1 cellular context compared by ENCODE assay signal in genomic region chr11:66592457-66593302, GRCh38.
A peak's percentile ranks its signal among the peaks of the same experiment; 100 is the strongest.
TF ChIP-seq lines count a peak whose summit lies in the region.

Gene CCDC87, minus strand, starts transcription at chr11:66593063. Its CDS starts 48 bp downstream, at chr11:66593015.
Gene CCS, plus strand, starts transcription at chr11:66593185. Its CDS starts 77 bp downstream, at chr11:66593262.

TF ChIP-seq in H1, 55 proteins besides CTCF, POLR2A, EP300 and RAD21:
- no peak for TF ChIP-seq MAFK (IDR thresholded peaks at IDR 0.05; ENCODE audit: low read depth, low read length)
- TF ChIP-seq TCF12 (IDR thresholded peaks at IDR 0.05; ENCODE audit: low read depth, low read length) = peak; percentile 85; the same call in 1 of the 2 replicates
- TF ChIP-seq PHF8 (conservative IDR thresholded peaks at IDR 0.05; ENCODE audit: low read depth, low read length) = no peak
- TF ChIP-seq RNF2 (IDR thresholded peaks at IDR 0.05; ENCODE audit: borderline replicate concordance, low read depth, low read length, missing control alignments, poor library complexity, severe bottlenecking) = no peak
- TF ChIP-seq CHD7 (IDR thresholded peaks at IDR 0.05; ENCODE audit: insufficient replicate concordance, low read length) = no peak
- peak; percentile 89 for TF ChIP-seq E2F6 (IDR thresholded peaks at IDR 0.05)
- TF ChIP-seq POLR2AphosphoS5 (IDR thresholded peaks at IDR 0.05; ENCODE audit: low read depth, low read length) = peak; percentile 87
- TF ChIP-seq TBP (IDR thresholded peaks at IDR 0.05; ENCODE audit: low read depth, low read length) = no peak; the same call in 1 of the 2 replicates
- 0 out of 2 replicates have a peak, but pooled peaks have one; percentile 8 for TF ChIP-seq RXRA (IDR thresholded peaks at IDR 0.05; ENCODE audit: insufficient read depth, low read depth, low read length)
- TF ChIP-seq CBX5 (IDR thresholded peaks at IDR 0.05; ENCODE audit: low read depth, low read length) = no peak
- no peak for TF ChIP-seq SIX5 (IDR thresholded peaks at IDR 0.05; ENCODE audit: low read depth, low read length)
- TF ChIP-seq SP2 (IDR thresholded peaks at IDR 0.05; ENCODE audit: low read length) = no peak
- TF ChIP-seq CHD1 (IDR thresholded peaks at IDR 0.05; ENCODE audit: low read depth, low read length) = no peak
- peak; percentile 51; the same call in 1 of the 2 replicates for TF ChIP-seq SRF (IDR thresholded peaks at IDR 0.05; ENCODE audit: low read depth, low read length)
- TF ChIP-seq TAF7 (optimal IDR thresholded peaks at IDR 0.05; ENCODE audit: borderline replicate concordance, low read depth, low read length) = peak; percentile 77
- peak; percentile 18; the same call in 1 of the 2 replicates for TF ChIP-seq GTF2F1 (IDR thresholded peaks at IDR 0.05; ENCODE audit: borderline replicate concordance, low read depth, low read length)
- no peak for TF ChIP-seq SAP30 (IDR thresholded peaks at IDR 0.05; ENCODE audit: insufficient read depth, insufficient replicate concordance, low read length)
- TF ChIP-seq HDAC2 (IDR thresholded peaks at IDR 0.05; ENCODE audit: borderline replicate concordance in 1 of 2, low read depth in 2 of 2, low read length in 2 of 2) = peak in 1 of 2 experiments; percentile 83; a peak in 2 of 4 replicates
- TF ChIP-seq KDM4A (IDR thresholded peaks at IDR 0.05; ENCODE audit: low read depth, low read length, severe bottlenecking) = peak; percentile 72
- TF ChIP-seq ATF2 (IDR thresholded peaks at IDR 0.05; ENCODE audit: low read length) = no peak
- peak; percentile 79 for TF ChIP-seq TAF1 (IDR thresholded peaks at IDR 0.05; ENCODE audit: low read depth, low read length)
- no peak for TF ChIP-seq CHD2 (IDR thresholded peaks at IDR 0.05; ENCODE audit: low read length)
- TF ChIP-seq SP4 (IDR thresholded peaks at IDR 0.05; ENCODE audit: low read length) = no peak
- TF ChIP-seq ASH2L (IDR thresholded peaks at IDR 0.05; ENCODE audit: low read length) = peak; percentile 59
- TF ChIP-seq KDM5A (IDR thresholded peaks at IDR 0.05; ENCODE audit: low read length) = no peak
- TF ChIP-seq BCL11A (IDR thresholded peaks at IDR 0.05; ENCODE audit: low read depth in 2 of 2, low read length in 2 of 2) = no peak
- TF ChIP-seq ZNF274 (IDR thresholded peaks at IDR 0.05; ENCODE audit: borderline replicate concordance, extremely low read depth, low read length) = no peak
- no peak for TF ChIP-seq ATF3 (IDR thresholded peaks at IDR 0.05; ENCODE audit: insufficient read depth, low read depth, low read length)
- peak; percentile 68; the same call in 1 of the 2 replicates for TF ChIP-seq RBBP5 (IDR thresholded peaks at IDR 0.05; ENCODE audit: borderline replicate concordance, low read depth, low read length)
- 0 out of 2 replicates have a peak, but pooled peaks have one; percentile 26 for TF ChIP-seq SP1 (IDR thresholded peaks at IDR 0.05; ENCODE audit: low read depth, low read length)
- no peak for TF ChIP-seq BRCA1 (IDR thresholded peaks at IDR 0.05; ENCODE audit: low read depth, low read length)
- 0 out of 2 replicates have a peak, but pooled peaks have one; percentile 29 for TF ChIP-seq GABPA (IDR thresholded peaks at IDR 0.05; ENCODE audit: borderline replicate concordance, insufficient read depth, low read length)
- TF ChIP-seq BACH1 (IDR thresholded peaks at IDR 0.05; ENCODE audit: low read length) = no peak
- no peak for TF ChIP-seq RFX5 (IDR thresholded peaks at IDR 0.05; ENCODE audit: borderline replicate concordance, low read depth, low read length)
- no peak for TF ChIP-seq HDAC6 (IDR thresholded peaks at IDR 0.05; ENCODE audit: low read depth, low read length)
- no peak for TF ChIP-seq EGR1 (IDR thresholded peaks at IDR 0.05; ENCODE audit: borderline replicate concordance, low read depth, low read length)
- no peak for TF ChIP-seq POU5F1 (IDR thresholded peaks at IDR 0.05; ENCODE audit: low read depth, low read length)
- peak; percentile 93 for TF ChIP-seq MAX (IDR thresholded peaks at IDR 0.05)
- peak; percentile 68 to 80; a peak in 2 of 4 replicates for TF ChIP-seq SIN3A (conservative IDR thresholded peaks at IDR 0.05 in 1 of 2, IDR thresholded peaks at IDR 0.05 in 1 of 2; ENCODE audit: low read depth in 1 of 2, low read length in 2 of 2)
- 0 out of 2 replicates have a peak, but pooled peaks have one; percentile 3 for TF ChIP-seq TEAD4 (IDR thresholded peaks at IDR 0.05; ENCODE audit: low read depth, low read length)
- TF ChIP-seq CBX8 (IDR thresholded peaks at IDR 0.05; ENCODE audit: borderline replicate concordance, low read depth, low read length) = no peak
- peak; percentile 62; the same call in 1 of the 2 replicates for TF ChIP-seq YY1 (IDR thresholded peaks at IDR 0.05; ENCODE audit: low read depth, low read length)
- TF ChIP-seq NRF1 (IDR thresholded peaks at IDR 0.05; ENCODE audit: low read depth, low read length) = peak; percentile 84
- TF ChIP-seq CREB1 (IDR thresholded peaks at IDR 0.05) = peak; percentile 54
- no peak for TF ChIP-seq FOSL1 (IDR thresholded peaks at IDR 0.05; ENCODE audit: insufficient read depth, low read depth, low read length)
- no peak for TF ChIP-seq SUZ12 (IDR thresholded peaks at IDR 0.05; ENCODE audit: low read length)
- no peak; the same call in 1 of the 2 replicates for TF ChIP-seq KDM1A (IDR thresholded peaks at IDR 0.05; ENCODE audit: borderline replicate concordance, low read length)
- TF ChIP-seq EZH2 (IDR thresholded peaks at IDR 0.05; ENCODE audit: low read depth, low read length, severe bottlenecking) = no peak
- TF ChIP-seq CEBPB (IDR thresholded peaks at IDR 0.05; ENCODE audit: low read depth, low read length) = 0 out of 2 replicates have a peak, but pooled peaks have one; percentile 1
- TF ChIP-seq USF2 (IDR thresholded peaks at IDR 0.05; ENCODE audit: low read length) = peak; percentile 6; the same call in 1 of the 2 replicates
- no peak for TF ChIP-seq SIRT6 (IDR thresholded peaks at IDR 0.05; ENCODE audit: low read length)
- TF ChIP-seq NANOG (IDR thresholded peaks at IDR 0.05; ENCODE audit: insufficient read depth, low read depth, low read length, poor library complexity, severe bottlenecking) = no peak
- TF ChIP-seq CTBP2 (IDR thresholded peaks at IDR 0.05; ENCODE audit: borderline replicate concordance, insufficient read depth, insufficient read length, low read length) = no peak
- 0 out of 2 replicates have a peak, but pooled peaks have one; percentile 22 for TF ChIP-seq JUND (IDR thresholded peaks at IDR 0.05; ENCODE audit: low read length)
- TF ChIP-seq JUN (IDR thresholded peaks at IDR 0.05; ENCODE audit: low read depth, low read length) = no peak
